1 cellular context compared by ENCODE assay signal in the genomic region with DNA sequence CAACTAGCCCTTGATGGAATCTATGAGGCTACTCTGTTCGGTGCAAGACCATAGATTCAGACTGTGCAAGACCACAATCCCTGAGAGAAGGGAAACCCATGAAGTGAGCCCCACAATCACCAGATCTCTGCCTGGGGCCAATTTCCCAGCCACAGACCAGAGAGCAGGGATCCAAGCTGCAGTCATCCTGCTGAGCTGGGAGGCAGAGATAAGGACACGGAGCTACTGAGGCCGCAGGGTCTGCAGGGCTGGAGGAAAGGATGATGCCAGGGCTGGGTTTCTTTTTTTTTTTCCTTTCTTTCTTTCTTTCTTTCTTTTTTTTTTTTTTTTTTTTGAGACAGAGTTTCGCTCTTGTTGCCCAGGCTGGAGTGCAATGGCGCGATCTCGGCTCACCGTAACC.
TF ChIP-seq lines count a peak whose summit lies in the region.

No MANE protein-coding gene starts in this region.

TF ChIP-seq in SK-N-SH treated with all-trans-retinoic acid at 6 μM for 48 hours, 23 proteins besides CTCF, POLR2A, EP300 and RAD21 (continued from another document):
- TF ChIP-seq TCF4 (CRISPR knock-in tag; IDR thresholded peaks at IDR 0.05; ENCODE audit: borderline replicate concordance): no peak
- no peak for TF ChIP-seq ZFP30 (CRISPR knock-in tag; IDR thresholded peaks at IDR 0.05)
- TF ChIP-seq, protein P1, sequence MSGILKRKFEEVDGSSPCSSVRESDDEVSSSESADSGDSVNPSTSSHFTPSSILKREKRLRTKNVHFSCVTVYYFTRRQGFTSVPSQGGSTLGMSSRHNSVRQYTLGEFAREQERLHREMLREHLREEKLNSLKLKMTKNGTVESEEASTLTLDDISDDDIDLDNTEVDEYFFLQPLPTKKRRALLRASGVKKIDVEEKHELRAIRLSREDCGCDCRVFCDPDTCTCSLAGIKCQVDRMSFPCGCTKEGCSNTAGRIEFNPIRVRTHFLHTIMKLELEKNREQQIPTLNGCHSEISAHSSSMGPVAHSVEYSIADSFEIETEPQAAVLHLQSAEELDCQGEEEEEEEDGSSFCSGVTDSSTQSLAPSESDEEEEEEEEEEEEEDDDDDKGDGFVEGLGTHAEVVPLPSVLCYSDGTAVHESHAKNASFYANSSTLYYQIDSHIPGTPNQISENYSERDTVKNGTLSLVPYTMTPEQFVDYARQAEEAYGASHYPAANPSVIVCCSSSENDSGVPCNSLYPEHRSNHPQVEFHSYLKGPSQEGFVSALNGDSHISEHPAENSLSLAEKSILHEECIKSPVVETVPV (CRISPR knock-in tag; IDR thresholded peaks at IDR 0.05): no peak
- no peak for TF ChIP-seq TOX (CRISPR knock-in tag; IDR thresholded peaks at IDR 0.05; ENCODE audit: borderline replicate concordance)
- TF ChIP-seq GLIS3 (CRISPR knock-in tag; IDR thresholded peaks at IDR 0.05): no peak
- no peak for TF ChIP-seq PPARA (CRISPR knock-in tag; IDR thresholded peaks at IDR 0.05; ENCODE audit: borderline replicate concordance)
